Comparison of ENCODE assay signal across 20 cellular contexts in genomic region chr12:51959921-51960320, GRCh38. TPM values are rescaled to one million over a fixed set of nuclear protein-coding genes. Genes with fewer than 3 reads are reported as not detected.
"Had no signal": no experiment of that assay in that cellular context is flagged by ENCODE, and none has a peak within 500 bp of the region (broad histone marks: within the 10 kb centered on the region; RNA-seq: fewer than 3 reads in every experiment).

No MANE protein-coding gene starts in this region.

- H3K4me3 ChIP-seq: lung, smooth muscle cell, thoracic aorta, upper lobe of right lung had no signal

- H3K4me3 Mint-ChIP-seq: activated naive CD8-positive, alpha-beta T cell treated with anti-CD3 and anti-CD28 coated beads for 36 hours; nephron; stimulated activated naive B cell treated with anti-CD40 and anti-IgM and Interleukin-4, amounts not matched to agents 10 μg/mL and 1 μg/mL and 100 μg/mL, for 72 hours; T-helper 2 cell treated with Interferon-gamma antibody and Interleukin-4, amounts not matched to agents 5 μg/mL and 100 μg/mL, for 36 hours had no signal

- H3K27ac Mint-ChIP-seq: activated naive CD8-positive, alpha-beta T cell treated with anti-CD3 and anti-CD28 coated beads for 36 hours; stimulated activated naive B cell treated with anti-CD40 and anti-IgM and Interleukin-4, amounts not matched to agents 10 μg/mL and 1 μg/mL and 100 μg/mL, for 72 hours; T-helper 2 cell treated with Interferon-gamma antibody and Interleukin-4, amounts not matched to agents 5 μg/mL and 100 μg/mL, for 36 hours had no signal

- H3K9me3 Mint-ChIP-seq: activated naive CD8-positive, alpha-beta T cell treated with anti-CD3 and anti-CD28 coated beads for 36 hours; stimulated activated naive B cell treated with anti-CD40 and anti-IgM and Interleukin-4, amounts not matched to agents 10 μg/mL and 1 μg/mL and 100 μg/mL, for 72 hours; T-helper 2 cell treated with Interferon-gamma antibody and Interleukin-4, amounts not matched to agents 5 μg/mL and 100 μg/mL, for 36 hours had no signal

- H3K27me3 ChIP-seq: upper lobe of right lung had no signal

- ATAC-seq: stimulated activated naive B cell treated with anti-CD40 and anti-IgM and Interleukin-4, amounts not matched to agents 10 μg/mL and 1 μg/mL and 100 μg/mL, for 72 hours had no signal

- DNase-seq: activated CD8-positive, alpha-beta memory T cell treated with anti-CD3 and anti-CD28 coated beads for 24 hours; activated CD8-positive, alpha-beta memory T cell treated with anti-CD3 and anti-CD28 coated beads, Interleukin-2, amount 50 U/mL, for 4 hours; activated naive CD4-positive, alpha-beta T cell treated with Interleukin-2 at 50 U/mL for 16 hours; activated naive CD8-positive, alpha-beta T cell treated with anti-CD3 and anti-CD28 coated beads for 36 hours; activated T-cell treated with anti-CD3 and anti-CD28 coated beads, Interleukin-2, amount 50 U/mL, for 48 hours; amygdala; cerebellar nuclear complex; cortex of kidney; kidney; SK-N-SH; stimulated activated CD4-positive, alpha-beta T cell treated with anti-CD3 and anti-CD28 coated beads, Interleukin-15, amount 100 ng/mL, for 24 hours; stimulated activated naive B cell treated with anti-CD40 and anti-IgM and Interleukin-4, amounts not matched to agents 10 μg/mL and 1 μg/mL and 100 μg/mL, for 72 hours; upper lobe of right lung had no signal

- H3K36me3 ChIP-seq: thoracic aorta had no signal

- H3K9me3 ChIP-seq: SK-N-SH, thoracic aorta, upper lobe of right lung had no signal

- H3K9ac ChIP-seq: parathyroid adenoma, SK-N-SH had no signal

- H3K27me3 Mint-ChIP-seq: activated naive CD8-positive, alpha-beta T cell treated with anti-CD3 and anti-CD28 coated beads for 36 hours; stimulated activated naive B cell treated with anti-CD40 and anti-IgM and Interleukin-4, amounts not matched to agents 10 μg/mL and 1 μg/mL and 100 μg/mL, for 72 hours had no signal

- H3K27ac ChIP-seq: parathyroid adenoma, thoracic aorta, upper lobe of right lung had no signal

RNA-seq across cellular contexts. Expression of gene TAMALIN, which starts 46.8 kb away (rescaled TPM):
- total RNA-seq: bronchial epithelial cell had no signal

RNA-seq across cellular contexts. Expression of gene ACVRL1, which starts 52.6 kb away (rescaled TPM):
- total RNA-seq: activated naive CD8-positive, alpha-beta T cell treated with anti-CD3 and anti-CD28 coated beads for 36 hours had no signal
